ENCODE assay signal across 8 cellular contexts in genomic region chr12:56636118-56636674, GRCh38. TPM values are rescaled to one million over a fixed set of nuclear protein-coding genes. Genes with fewer than 3 reads are reported as not detected.
DNase-seq lines count a peak whose midpoint lies in the region; ATAC-seq and TF ChIP-seq lines count a peak whose summit lies in the region.

No MANE protein-coding gene starts in this region.

- H3K4me3 ChIP-seq in GM12875 (ENCODE audit: low read depth, low read length) (peak overlapping the region; percentile 84), right cardiac atrium (ENCODE audit: low read length) (peak overlapping the region; percentile 90)

- WGBS in right cardiac atrium: under 1% methylated on average over 11 of the region's 11 CpGs

- CTCF ChIA-PET in T-cell (lab: Charles Lee): interaction anchor here (0.5 to 2.2 kb wide), 38 partner anchors 8 to 1108 kb away, joined by 3 to 29 read pairs (median 5); partner anchors contain the start of genes ATP5F1B (in 2 of the 2), PTGES3 (in 2 of the 2), RBMS2 (in 2 of the 2) and BLOC1S1 (in 1 of the 2)

- no peaks in the 10 kb centered on the region for H3K27me3 ChIP-seq in right cardiac atrium (ENCODE audit: control insufficient read depth, insufficient read depth)

- DNase-seq in NCI-H1105 treated with DMSO at 0.1 percent for 48 hours (lab: John Stamatoyannopoulos, UW) (peak; percentile 41), T-cell (peak; percentile 65 to 85 (median 77)), amygdala (lab: John Stamatoyannopoulos, UW) (peak in 54 of 56 donors; percentile 35 to 89 (median 74)), right cardiac atrium (peak; percentile 87 to 95 (median 94)), renal cortical epithelial cell (ENCODE audit: low read depth) (peak; percentile 81), cortex of kidney (lab: John Stamatoyannopoulos, UW) (no peak)

- H3K27me3 Mint-ChIP-seq in T-cell: no peaks in the 10 kb centered on the region

- H3K36me3 Mint-ChIP-seq in T-cell: peaks cover 22% of the 10 kb centered on the region

- peak overlapping the region; percentile 89 to 100 (median 96) for H3K4me3 Mint-ChIP-seq in T-cell

- POLR2A ChIA-PET in T-cell (lab: Charles Lee): interaction anchor here (0.5 to 1.8 kb wide), 17 partner anchors 7 to 627 kb away, joined by 3 to 16 read pairs (median 5); partner anchors contain the start of genes ATP5F1B (in 2 of the 2), CNPY2 (in 1 of the 2), LRP1 (in 1 of the 2) and PTGES3 (in 1 of the 2)

- peaks cover 55 to 60% (median 58%) of the 10 kb centered on the region in 3 donors for H3K4me1 Mint-ChIP-seq in T-cell

- no peaks in the 10 kb centered on the region for H3K9me3 Mint-ChIP-seq in T-cell

- no peak for TF ChIP-seq CTCF in GM12875 (IDR thresholded peaks at IDR 0.05; ENCODE audit: borderline replicate concordance, insufficient read depth, low read depth, low read length)

- peaks cover 12% of the 10 kb centered on the region for H3K4me1 ChIP-seq in right cardiac atrium (ENCODE audit: control insufficient read depth, insufficient read depth, low read length)

- H3K27ac Mint-ChIP-seq in T-cell: peak overlapping the region; percentile 94 to 98

- H3K27ac ChIP-seq in right cardiac atrium (ENCODE audit: low read length): peak overlapping the region; percentile 94

- intact Hi-C loops in right cardiac atrium (cut with DNase I): no loop called here

- no peaks in the 10 kb centered on the region for H3K9me3 ChIP-seq in right cardiac atrium (ENCODE audit: control insufficient read depth, low read length)

- peak; percentile 48 for ATAC-seq in HG02678 (IDR thresholded peaks at IDR 0.05; ENCODE audit: unreplicated experiment)
- peak; percentile 72 to 78 (median 77) for ATAC-seq in T-cell (replicated peaks in 1 of 4)
- peak; percentile 85 to 89 for ATAC-seq in right cardiac atrium

RNA-seq across cellular contexts. Expression of gene BAZ2A, which starts 6.1 kb away (rescaled TPM):
- total RNA-seq in T-cell (100 to 1,000 TPM; 149 to 257 (median 172) TPM), right cardiac atrium (10 to 100 TPM; 38.4 to 49.2 (median 48.1) TPM), renal cortical epithelial cell (16.0 and 45.4 TPM in 2 replicates)
- 30.2 TPM for polyA plus RNA-seq in right cardiac atrium

RNA-seq across cellular contexts. Expression of gene ATP5F1B, which starts 9.6 kb away (rescaled TPM):
- total RNA-seq in T-cell: 100 to 1,000 TPM; 252 to 290 (median 283) TPM
- 1,000 to 10,000 TPM; 1,684 to 2,029 (median 1,762) TPM for total RNA-seq in right cardiac atrium
- polyA plus RNA-seq in right cardiac atrium: 1,409 TPM
- 598 and 691 TPM in 2 replicates for total RNA-seq in renal cortical epithelial cell

RNA-seq across cellular contexts. Expression of gene PTGES3, which starts 51.9 kb away (rescaled TPM):
- 100 to 1,000 TPM; 121 to 155 (median 145) TPM for total RNA-seq in T-cell
- total RNA-seq in right cardiac atrium: 100 to 1,000 TPM; 127 to 176 (median 150) TPM
- polyA plus RNA-seq in right cardiac atrium: 116 TPM
- total RNA-seq in renal cortical epithelial cell: 89.4 and 156 TPM in 2 replicates
